24 cellular contexts compared by ENCODE assay signal in genomic region chr12:42163913-42164312, GRCh38.
"Had no signal": no experiment of that assay in that cellular context is flagged by ENCODE, and none has a peak within 500 bp of the region (broad histone marks: within the 10 kb centered on the region; RNA-seq: fewer than 3 reads in every experiment).

No MANE protein-coding gene starts in this region.

- H3K9me3 ChIP-seq: esophagus muscularis mucosa, gastroesophageal sphincter, lower lobe of right lung, tibial nerve, uterus had no signal

- H3K9me3 Mint-ChIP-seq: activated CD4-positive, alpha-beta T cell treated with anti-CD3 and anti-CD28 coated beads, Interleukin-2, amount 10 ng/mL, durations not matched to agents 24 days and 14 days; activated CD8-positive, alpha-beta T cell treated with anti-CD3 and anti-CD28 coated beads for 36 hours; activated T-cell treated with anti-CD3 and anti-CD28 coated beads, Interleukin-2, amount 50 U/mL, for 24 hours; activated T-helper 2 cell treated with anti-CD3 and anti-CD28 coated beads, Interferon-gamma antibody, Interleukin-2, Interleukin-4, amounts not matched to agents 10 μg/mL and 5 μg/mL and 100 μg/mL, durations not matched to agents 14 hours and 24 hours and 36 hours; dendritic cell treated with granulocyte-macrophage colony-stimulating factor and Interleukin-4, amounts not matched to agents 40 ng/mL and 50 ng/mL, for 4 days; T-cell had no signal

- DNase-seq: activated CD4-positive, alpha-beta T cell treated with anti-CD3 and anti-CD28 coated beads, Interleukin-2, amount 10 ng/mL, durations not matched to agents 24 days and 14 days; activated CD4-positive, CD25-positive, alpha-beta regulatory T cell; activated CD8-positive, alpha-beta T cell treated with anti-CD3 and anti-CD28 coated beads for 36 hours; activated naive CD4-positive, alpha-beta T cell treated with Interleukin-2 at 50 U/mL for 16 hours; activated T-cell treated with anti-CD3 and anti-CD28 coated beads, Interleukin-2, amount 50 U/mL, for 24 hours; effector CD8-positive, alpha-beta T cell; lower lobe of right lung; occipital lobe; retina; stimulated activated CD4-positive, alpha-beta T cell treated with anti-CD3 and anti-CD28 coated beads, Interleukin-12 subunit alpha, Interleukin-12 subunit beta, amount 100 ng/mL, for 4 hours; stimulated activated CD4-positive, alpha-beta T cell treated with anti-CD3 and anti-CD28 coated beads, Interleukin-1b, Interleukin-23, amount 100 ng/mL, for 48 hours; stimulated activated CD8-positive, alpha-beta memory T cell treated with anti-CD3 and anti-CD28 coated beads, Interleukin-4, amount 100 ng/mL, for 48 hours; stimulated activated naive CD8-positive, alpha-beta T cell treated with anti-CD3 and anti-CD28 coated beads, Interleukin-15, Interleukin-2, amounts not matched to agents 100 U/mL and 50 U/mL, for 24 hours; substantia nigra; T-cell; T-helper 9 cell; uterus had no signal

- H3K4me3 ChIP-seq: esophagus muscularis mucosa, gastroesophageal sphincter, lower lobe of right lung, tibial nerve, uterus had no signal

- ATAC-seq: activated CD8-positive, alpha-beta T cell treated with anti-CD3 and anti-CD28 coated beads for 36 hours; gastroesophageal sphincter; lower lobe of right lung; stimulated activated naive CD8-positive, alpha-beta T cell treated with anti-CD3 and anti-CD28 coated beads, Interleukin-15, Interleukin-2, amounts not matched to agents 100 U/mL and 50 U/mL, for 24 hours; T-cell had no signal

- H3K4me1 ChIP-seq: esophagus muscularis mucosa, gastroesophageal sphincter, lower lobe of right lung, uterus had no signal

- H3K36me3 ChIP-seq: uterus had no signal

- H3K27me3 Mint-ChIP-seq: activated CD4-positive, alpha-beta T cell treated with anti-CD3 and anti-CD28 coated beads, Interleukin-2, amount 10 ng/mL, durations not matched to agents 24 days and 14 days; activated CD8-positive, alpha-beta T cell treated with anti-CD3 and anti-CD28 coated beads for 36 hours; activated T-cell treated with anti-CD3 and anti-CD28 coated beads, Interleukin-2, amount 50 U/mL, for 24 hours; dendritic cell treated with granulocyte-macrophage colony-stimulating factor and Interleukin-4, amounts not matched to agents 40 ng/mL and 50 ng/mL, for 4 days; T-cell had no signal

- FAIRE-seq: astrocyte, bronchial epithelial cell had no signal

- H3K27ac Mint-ChIP-seq: activated CD4-positive, alpha-beta T cell treated with anti-CD3 and anti-CD28 coated beads, Interleukin-2, amount 10 ng/mL, durations not matched to agents 24 days and 14 days; activated CD8-positive, alpha-beta T cell treated with anti-CD3 and anti-CD28 coated beads for 36 hours; activated T-cell treated with anti-CD3 and anti-CD28 coated beads, Interleukin-2, amount 50 U/mL, for 24 hours; activated T-helper 2 cell treated with anti-CD3 and anti-CD28 coated beads, Interferon-gamma antibody, Interleukin-2, Interleukin-4, amounts not matched to agents 10 μg/mL and 5 μg/mL and 100 μg/mL, durations not matched to agents 14 hours and 24 hours and 36 hours; dendritic cell treated with granulocyte-macrophage colony-stimulating factor and Interleukin-4, amounts not matched to agents 40 ng/mL and 50 ng/mL, for 4 days had no signal

- H3K27me3 ChIP-seq: esophagus muscularis mucosa, gastroesophageal sphincter, tibial nerve, uterus had no signal

- H3K4me3 Mint-ChIP-seq: activated CD4-positive, alpha-beta T cell treated with anti-CD3 and anti-CD28 coated beads, Interleukin-2, amount 10 ng/mL, durations not matched to agents 24 days and 14 days; activated CD8-positive, alpha-beta T cell treated with anti-CD3 and anti-CD28 coated beads for 36 hours; activated T-cell treated with anti-CD3 and anti-CD28 coated beads, Interleukin-2, amount 50 U/mL, for 24 hours; dendritic cell treated with granulocyte-macrophage colony-stimulating factor and Interleukin-4, amounts not matched to agents 40 ng/mL and 50 ng/mL, for 4 days; T-cell had no signal

- H3K27ac ChIP-seq: esophagus muscularis mucosa, gastroesophageal sphincter, lower lobe of right lung, tibial nerve, uterus had no signal
